15 cellular contexts compared by ENCODE assay signal in genomic region chr12:1911598-1912575, GRCh38. TPM values are rescaled to one million over a fixed set of nuclear protein-coding genes. Genes with fewer than 3 reads are reported as not detected.
DNase-seq lines count a peak whose midpoint lies in the region; ATAC-seq and TF ChIP-seq lines count a peak whose summit lies in the region.
"Had no signal": no experiment of that assay in that cellular context is flagged by ENCODE, and none has a peak within 500 bp of the region (broad histone marks: within the 10 kb centered on the region; RNA-seq: fewer than 3 reads in every experiment).

No MANE protein-coding gene starts in this region.

- CTCF ChIA-PET in activated CD4-positive, alpha-beta T cell treated with anti-CD3 and anti-CD28 coated beads, Interleukin-2, amount 10 ng/mL, durations not matched to agents 7 days and 5 days (lab: Charles Lee) = interaction anchor here (1.4 kb wide), 1 partner anchor 19 kb away, joined by 3 read pairs; no protein-coding TSS in a partner anchor

- H3K4me1 ChIP-seq in endodermal cell (ENCODE audit: control insufficient read depth, insufficient read depth, low read length) (no peaks in the 10 kb centered on the region), spleen (peaks cover 0 to 22% (median 0%) of the 10 kb centered on the region in 6 donors)
- H3K4me1 ChIP-seq: HAP-1, vagina had no signal

- H3K4me3 ChIP-seq in endodermal cell (ENCODE audit: low read length) (no peak overlapping the region), spleen (no peak overlapping the region)
- H3K4me3 ChIP-seq: HAP-1, sigmoid colon, vagina had no signal

- no peak for TF ChIP-seq POLR2A in spleen (IDR thresholded peaks at IDR 0.05)

- ATAC-seq in HG03565 (IDR thresholded peaks at IDR 0.05; ENCODE audit: unreplicated experiment) (no peak), HG03460 (IDR thresholded peaks at IDR 0.05; ENCODE audit: unreplicated experiment) (no peak)

- H3K9me3 ChIP-seq in endodermal cell (ENCODE audit: control insufficient read depth, low read length) = no peaks in the 10 kb centered on the region
- H3K9me3 ChIP-seq in spleen = peaks cover 0 to 12% (median 4%) of the 10 kb centered on the region in 8 donors
- H3K9me3 ChIP-seq: HAP-1, sigmoid colon, vagina had no signal

- H3K27me3 ChIP-seq in endodermal cell (ENCODE audit: control insufficient read depth, insufficient read depth, low read length, poor library complexity, severe bottlenecking) (no peaks in the 10 kb centered on the region), spleen (replicated peaks in 1 of 7) (peaks cover 0 to 23% (median 8%) of the 10 kb centered on the region in 7 donors)
- H3K27me3 ChIP-seq: sigmoid colon, vagina had no signal

- no peak overlapping the region for H3K4me3 Mint-ChIP-seq in activated CD4-positive, alpha-beta T cell treated with anti-CD3 and anti-CD28 coated beads, Interleukin-2, amount 10 ng/mL, durations not matched to agents 7 days and 5 days
- H3K4me3 Mint-ChIP-seq in endodermal cell = no peak overlapping the region
- H3K4me3 Mint-ChIP-seq: activated naive CD8-positive, alpha-beta T cell treated with anti-CD3 and anti-CD28 coated beads, Interleukin-2, amount 10 ng/mL, durations not matched to agents 7 days and 5 days; mesothelial cell of epicardium had no signal

- intact Hi-C loops in spleen (cut with DNase I; ENCODE audit: low total_unique reads) = no loop called here

- H3K27ac ChIP-seq in endodermal cell (ENCODE audit: low read depth, low read length) (no peak overlapping the region), spleen (no peak overlapping the region)
- H3K27ac ChIP-seq: sigmoid colon, vagina, VCaP had no signal

- peaks cover 5% of the 10 kb centered on the region for H3K27me3 Mint-ChIP-seq in activated CD4-positive, alpha-beta T cell treated with anti-CD3 and anti-CD28 coated beads, Interleukin-2, amount 10 ng/mL, durations not matched to agents 7 days and 5 days
- no peaks in the 10 kb centered on the region for H3K27me3 Mint-ChIP-seq in endodermal cell (ENCODE audit: insufficient read depth)

- no peak overlapping the region for H3K27ac Mint-ChIP-seq in activated CD4-positive, alpha-beta T cell treated with anti-CD3 and anti-CD28 coated beads, Interleukin-2, amount 10 ng/mL, durations not matched to agents 7 days and 5 days
- H3K27ac Mint-ChIP-seq in endodermal cell = no peak overlapping the region
- H3K27ac Mint-ChIP-seq: activated naive CD8-positive, alpha-beta T cell treated with anti-CD3 and anti-CD28 coated beads, Interleukin-2, amount 10 ng/mL, durations not matched to agents 7 days and 5 days; mesothelial cell of epicardium had no signal

- POLR2A ChIA-PET in activated CD4-positive, alpha-beta T cell treated with anti-CD3 and anti-CD28 coated beads, Interleukin-2, amount 10 ng/mL, durations not matched to agents 7 days and 5 days (lab: Charles Lee) = no interaction called here

- TF ChIP-seq CTCF in endodermal cell (conservative IDR thresholded peaks at IDR 0.05) (no peak), spleen (IDR thresholded peaks at IDR 0.05 in 8 of 11, conservative IDR thresholded peaks at IDR 0.05 in 3 of 11) (no peak)

- no peaks in the 10 kb centered on the region for H3K9me3 Mint-ChIP-seq in activated CD4-positive, alpha-beta T cell treated with anti-CD3 and anti-CD28 coated beads, Interleukin-2, amount 10 ng/mL, durations not matched to agents 7 days and 5 days
- H3K9me3 Mint-ChIP-seq in endodermal cell = peaks cover 9% of the 10 kb centered on the region

- H3K9ac ChIP-seq in endodermal cell (ENCODE audit: extremely low read depth, low read length, poor library complexity, severe bottlenecking) = no peak overlapping the region

- 91 to 92% methylated on average over 6 to 16 of the region's 16 CpGs for WGBS in endodermal cell (ENCODE audit: insufficient coverage in 1 of 2, insufficient read length in 1 of 2), 2 experiments
- 78 to 94% (median 93%) methylated on average over 7 to 16 of the region's 16 CpGs for WGBS in spleen, 5 donors

- no peaks in the 10 kb centered on the region for H3K36me3 Mint-ChIP-seq in activated CD4-positive, alpha-beta T cell treated with anti-CD3 and anti-CD28 coated beads, Interleukin-2, amount 10 ng/mL, durations not matched to agents 7 days and 5 days (ENCODE audit: low read depth)
- H3K36me3 Mint-ChIP-seq in endodermal cell (ENCODE audit: low read depth) = no peaks in the 10 kb centered on the region
- H3K36me3 Mint-ChIP-seq: mesothelial cell of epicardium had no signal

- peak; percentile 7 for DNase-seq in activated CD4-positive, alpha-beta T cell treated with anti-CD3 and anti-CD28 coated beads for 1 hour
- DNase-seq in activated CD4-positive, alpha-beta T cell treated with anti-CD3 and anti-CD28 coated beads, Interleukin-2, amount 10 ng/mL, durations not matched to agents 7 days and 5 days = no peak
- peak; percentile 31 for DNase-seq in NCI-H1105 (lab: John Stamatoyannopoulos, UW)
- peak; percentile 56 for DNase-seq in endodermal cell
- peak; percentile 65 for DNase-seq in spleen
- no peak for DNase-seq in dedifferentiated amniotic fluid mesenchymal stem cell (ENCODE audit: extremely low spot score)
- DNase-seq: sigmoid colon had no signal

- peaks cover 24% of the 10 kb centered on the region for H3K4me1 Mint-ChIP-seq in activated CD4-positive, alpha-beta T cell treated with anti-CD3 and anti-CD28 coated beads, Interleukin-2, amount 10 ng/mL, durations not matched to agents 7 days and 5 days
- peaks cover 42% of the 10 kb centered on the region for H3K4me1 Mint-ChIP-seq in endodermal cell

- no peaks in the 10 kb centered on the region for H3K36me3 ChIP-seq in endodermal cell (ENCODE audit: control insufficient read depth, insufficient read depth, low read length)
- no peaks in the 10 kb centered on the region for H3K36me3 ChIP-seq in spleen
- H3K36me3 ChIP-seq: HAP-1, sigmoid colon, vagina had no signal

RNA-seq across cellular contexts. Expression of gene CACNA2D4, which starts 6.6 kb away (rescaled TPM):
- total RNA-seq in activated CD4-positive, alpha-beta T cell treated with anti-CD3 and anti-CD28 coated beads, Interleukin-2, amount 10 ng/mL, durations not matched to agents 7 days and 5 days = 10 to 100 TPM; 12.9 to 16.4 TPM
- total RNA-seq in endodermal cell = 1 to 10 TPM; 4.3 to 5.7 TPM
- polyA plus RNA-seq in endodermal cell (2013, experiment 1 of 2) = 0.53 TPM
- polyA plus RNA-seq in endodermal cell (2013, experiment 2 of 2) = 0.29 TPM
- total RNA-seq in spleen = 10 to 100 TPM in 3 of 7 donors, 1 to 10 TPM in 4; 3.3 to 11.8 (median 10.0) TPM
- 1 to 10 TPM; 3.4 to 5.0 (median 4.9) TPM for polyA plus RNA-seq in spleen
- total RNA-seq: MCF 10A had no signal

Comparison
In these comparisons a context has a peak if more than half of its experiments do, and no peak if none do; other contexts are left out.
1. DNase-seq: peak in activated CD4-positive, alpha-beta T cell treated with anti-CD3 and anti-CD28 coated beads for 1 hour (single experiment), NCI-H1105 (single experiment), endodermal cell (single experiment) and spleen (single experiment); none in activated CD4-positive, alpha-beta T cell treated with anti-CD3 and anti-CD28 coated beads, Interleukin-2, amount 10 ng/mL, durations not matched to agents 7 days and 5 days (single experiment) and dedifferentiated amniotic fluid mesenchymal stem cell (single experiment).